ENCODE assay signal across 23 cellular contexts in genomic region chr14:102219316-102219715, GRCh38.
DNase-seq lines count a peak whose midpoint lies in the region; ATAC-seq, FAIRE-seq and TF ChIP-seq lines count a peak whose summit lies in the region.
"Had no signal": no experiment of that assay in that cellular context is flagged by ENCODE, and none has a peak within 500 bp of the region (broad histone marks: within the 10 kb centered on the region; RNA-seq: fewer than 3 reads in every experiment).

No MANE protein-coding gene starts in this region.

- H3K36me3 ChIP-seq in OCI-LY1 (ENCODE audit: insufficient read depth, low read length), result peaks cover 8% of the 10 kb centered on the region

- no peaks in the 10 kb centered on the region for H3K79me2 ChIP-seq in OCI-LY1 (ENCODE audit: insufficient read depth, low read length)

- no peaks in the 10 kb centered on the region for H3K9me3 Mint-ChIP-seq in activated T-cell treated with anti-CD3 and anti-CD28 coated beads, Interleukin-2, amount 50 U/mL, for 24 hours
- H3K9me3 Mint-ChIP-seq in activated T-cell treated with anti-CD3 and anti-CD28 coated beads, Interleukin-2, amount 50 U/mL, for 4 hours, result no peaks in the 10 kb centered on the region
- H3K9me3 Mint-ChIP-seq in stimulated activated effector memory CD8-positive, alpha-beta T cell treated with anti-CD3 and anti-CD28 coated beads, Interleukin-12 subunit alpha, Interleukin-12 subunit beta, amount 100 ng/mL, for 72 hours, result no peaks in the 10 kb centered on the region
- H3K9me3 Mint-ChIP-seq: CD4-positive, alpha-beta memory T cell; central memory CD8-positive, alpha-beta T cell had no signal

- peak overlapping the region; percentile 89 for H3K27ac Mint-ChIP-seq in activated T-cell treated with anti-CD3 and anti-CD28 coated beads, Interleukin-2, amount 50 U/mL, for 24 hours
- H3K27ac Mint-ChIP-seq in stimulated activated effector memory CD8-positive, alpha-beta T cell treated with anti-CD3 and anti-CD28 coated beads, Interleukin-12 subunit alpha, Interleukin-12 subunit beta, amount 100 ng/mL, for 72 hours, result peak overlapping the region; percentile 33
- H3K27ac Mint-ChIP-seq: progenitor cell of endocrine pancreas had no signal

- no peak for TF ChIP-seq CTCF in OCI-LY1 (IDR thresholded peaks at IDR 0.05; ENCODE audit: low read length)
- no peak for TF ChIP-seq CTCF in dorsolateral prefrontal cortex (IDR thresholded peaks at IDR 0.05 in 54 of 56, conservative IDR thresholded peaks at IDR 0.05 in 2 of 56; ENCODE audit: low read depth in 1 of 56, partially characterized antibody in 56 of 56)

- H3F3A ChIP-seq in OCI-LY1 (ENCODE audit: insufficient read depth, low read length), result no peaks in the 10 kb centered on the region

- no peak overlapping the region for H3K4me3 Mint-ChIP-seq in activated T-cell treated with anti-CD3 and anti-CD28 coated beads, Interleukin-2, amount 50 U/mL, for 24 hours
- H3K4me3 Mint-ChIP-seq in activated T-cell treated with anti-CD3 and anti-CD28 coated beads, Interleukin-2, amount 50 U/mL, for 4 hours, result no peak overlapping the region
- no peak overlapping the region for H3K4me3 Mint-ChIP-seq in stimulated activated effector memory CD8-positive, alpha-beta T cell treated with anti-CD3 and anti-CD28 coated beads, Interleukin-12 subunit alpha, Interleukin-12 subunit beta, amount 100 ng/mL, for 72 hours
- H3K4me3 Mint-ChIP-seq: CD4-positive, alpha-beta memory T cell; central memory CD8-positive, alpha-beta T cell had no signal

- H3K4me2 ChIP-seq in OCI-LY1 (ENCODE audit: low read length), result peak overlapping the region; percentile 29; the same call in 1 of the 2 replicates
- H3K4me2 ChIP-seq: PC-9, SK-N-SH had no signal

- H3K9ac ChIP-seq in OCI-LY1 (ENCODE audit: low read length), result no peak overlapping the region
- H3K9ac ChIP-seq: SK-N-SH had no signal

- H3K9me2 ChIP-seq in OCI-LY1 (ENCODE audit: low read depth, low read length), result no peaks in the 10 kb centered on the region
- H3K9me2 ChIP-seq: SK-N-SH had no signal

- H3K27me3 Mint-ChIP-seq in activated T-cell treated with anti-CD3 and anti-CD28 coated beads, Interleukin-2, amount 50 U/mL, for 24 hours, result no peaks in the 10 kb centered on the region
- no peaks in the 10 kb centered on the region for H3K27me3 Mint-ChIP-seq in activated T-cell treated with anti-CD3 and anti-CD28 coated beads, Interleukin-2, amount 50 U/mL, for 4 hours (ENCODE audit: low read depth)
- H3K27me3 Mint-ChIP-seq: CD4-positive, alpha-beta memory T cell; central memory CD8-positive, alpha-beta T cell; progenitor cell of endocrine pancreas had no signal

- H4K20me1 ChIP-seq in OCI-LY1 (ENCODE audit: insufficient read depth, low read length), result no peaks in the 10 kb centered on the region

- ATAC-seq in activated T-cell treated with anti-CD3 and anti-CD28 coated beads, Interleukin-2, amount 50 U/mL, for 4 hours, result no peak
- ATAC-seq in stimulated activated effector memory CD8-positive, alpha-beta T cell treated with anti-CD3 and anti-CD28 coated beads, Interleukin-12 subunit alpha, Interleukin-12 subunit beta, amount 100 ng/mL, for 72 hours, result no peak
- ATAC-seq: Right ventricle myocardium inferior, sciatic nerve, upper lobe of right lung had no signal

- peak overlapping the region; percentile 23 for H3K27ac ChIP-seq in OCI-LY1 (ENCODE audit: low read depth, low read length, poor library complexity, severe bottlenecking)
- H3K27ac ChIP-seq in dorsolateral prefrontal cortex, result peak overlapping the region in 40 of 59 donors; percentile 1 to 100 (median 69)
- H3K27ac ChIP-seq: PC-9, upper lobe of right lung had no signal

- peaks cover 21% of the 10 kb centered on the region for H3K4me1 Mint-ChIP-seq in activated T-cell treated with anti-CD3 and anti-CD28 coated beads, Interleukin-2, amount 50 U/mL, for 24 hours (ENCODE audit: low read depth)
- H3K4me1 Mint-ChIP-seq in activated T-cell treated with anti-CD3 and anti-CD28 coated beads, Interleukin-2, amount 50 U/mL, for 4 hours (ENCODE audit: low read depth), result peaks cover 4% of the 10 kb centered on the region
- peaks cover 24% of the 10 kb centered on the region for H3K4me1 Mint-ChIP-seq in stimulated activated effector memory CD8-positive, alpha-beta T cell treated with anti-CD3 and anti-CD28 coated beads, Interleukin-12 subunit alpha, Interleukin-12 subunit beta, amount 100 ng/mL, for 72 hours

- TF ChIP-seq POLR2A in H54 (IDR thresholded peaks at IDR 0.05; ENCODE audit: low read depth, low read length), result no peak

- FAIRE-seq in H54 (lab: Jason Lieb, UNC), result no peak
- FAIRE-seq: frontal cortex had no signal

- no peak for DNase-seq in activated T-cell treated with anti-CD3 and anti-CD28 coated beads, Interleukin-2, amount 50 U/mL, for 24 hours
- DNase-seq in activated T-cell treated with anti-CD3 and anti-CD28 coated beads, Interleukin-2, amount 50 U/mL, for 4 hours, result no peak
- DNase-seq in dorsolateral prefrontal cortex, result peak in 2 of 10 donors; percentile 22 to 27
- DNase-seq in stimulated activated effector memory CD8-positive, alpha-beta T cell treated with anti-CD3 and anti-CD28 coated beads, Interleukin-12 subunit alpha, Interleukin-12 subunit beta, amount 100 ng/mL, for 72 hours (ENCODE audit: low spot score in 2 of 2), result no peak
- DNase-seq in activated CD4-positive, alpha-beta T cell treated with anti-CD3 and anti-CD28 coated beads, Interleukin-2, amount 50 U/mL, for 1 hour, result no peak
- no peak for DNase-seq in H54 (ENCODE audit: insufficient read length, low spot score)
- DNase-seq in NCI-H2107 treated with DMSO at 0.1 percent for 48 hours (lab: John Stamatoyannopoulos, UW; ENCODE audit: unreplicated experiment), result no peak
- DNase-seq: 8988T; activated gamma-delta T cell; CD4-positive, alpha-beta memory T cell; EL; NCI-H2029 treated with DMSO at 0.1 percent for 48 hours; PC-9; SK-N-SH; stimulated activated CD4-positive, alpha-beta T cell treated with anti-CD3 and anti-CD28 coated beads, Interleukin-4, amount 100 ng/mL, for 24 hours; T-helper 2 cell; upper lobe of right lung had no signal

- intact Hi-C loops in dorsolateral prefrontal cortex (cut with DNase I), result loop anchor here (5.0 to 10.0 kb wide), 4 partner anchors 93 to 255 kb away; partner anchors contain the start of gene DYNC1H1 (in 1 of the 2)

- H3K4me1 ChIP-seq in OCI-LY1 (ENCODE audit: insufficient read depth, low read length, severe bottlenecking), result peaks cover 43% of the 10 kb centered on the region
- H3K4me1 ChIP-seq: upper lobe of right lung had no signal

- H3K27me3 ChIP-seq in OCI-LY1 (ENCODE audit: insufficient read depth, low read length), result no peaks in the 10 kb centered on the region
- H3K27me3 ChIP-seq in dorsolateral prefrontal cortex, result no peaks in the 10 kb centered on the region
- H3K27me3 ChIP-seq: upper lobe of right lung had no signal

- H3K9me3 ChIP-seq in OCI-LY1 (ENCODE audit: low read length), result no peaks in the 10 kb centered on the region
- H3K9me3 ChIP-seq: SK-N-SH, upper lobe of right lung had no signal

- no peak overlapping the region for H2AFZ ChIP-seq in OCI-LY1 (ENCODE audit: low read length)
- H2AFZ ChIP-seq: PC-9 had no signal

- no peak overlapping the region for H3K4me3 ChIP-seq in OCI-LY1 (ENCODE audit: low read depth, low read length, poor library complexity, severe bottlenecking)
- H3K4me3 ChIP-seq in dorsolateral prefrontal cortex, result no peak overlapping the region
- H3K4me3 ChIP-seq: PC-9, upper lobe of right lung had no signal

- H3K36me3 Mint-ChIP-seq in activated T-cell treated with anti-CD3 and anti-CD28 coated beads, Interleukin-2, amount 50 U/mL, for 24 hours (ENCODE audit: low read depth), result peaks cover 47% of the 10 kb centered on the region
- peaks cover 9% of the 10 kb centered on the region for H3K36me3 Mint-ChIP-seq in activated T-cell treated with anti-CD3 and anti-CD28 coated beads, Interleukin-2, amount 50 U/mL, for 4 hours (ENCODE audit: insufficient read depth)
- peaks cover 19% of the 10 kb centered on the region for H3K36me3 Mint-ChIP-seq in stimulated activated effector memory CD8-positive, alpha-beta T cell treated with anti-CD3 and anti-CD28 coated beads, Interleukin-12 subunit alpha, Interleukin-12 subunit beta, amount 100 ng/mL, for 72 hours
